In the genomic region with DNA sequence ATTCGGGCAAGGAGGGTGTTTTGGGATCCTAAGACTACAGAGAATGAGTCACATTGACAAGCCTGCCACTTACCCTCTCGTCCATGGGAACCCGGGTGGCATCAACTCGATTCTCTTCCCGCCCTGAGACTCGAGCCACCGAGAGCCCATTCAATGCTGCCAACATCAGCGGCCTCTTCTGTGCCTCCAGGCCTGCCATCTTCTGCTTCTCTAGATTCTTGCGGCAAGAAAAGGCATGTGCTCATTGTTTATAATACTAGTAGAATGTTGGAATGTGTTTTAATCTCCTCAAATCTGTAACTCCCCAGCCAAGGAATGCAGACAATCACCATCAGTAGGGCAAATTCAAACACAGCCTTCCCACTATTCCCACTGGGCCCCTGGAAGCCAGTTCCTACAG, we compare ENCODE assay signal across 15 cellular contexts.
DNase-seq lines count a peak whose midpoint lies in the region; ATAC-seq and TF ChIP-seq lines count a peak whose summit lies in the region.
"Had no signal": no experiment of that assay in that cellular context is flagged by ENCODE, and none has a peak within 500 bp of the region (broad histone marks: within the 10 kb centered on the region; RNA-seq: fewer than 3 reads in every experiment).

No MANE protein-coding gene starts in this region.

- intact Hi-C loops in mucosa of descending colon (cut with DNase I, micrococcal nuclease) = no loop called here

- no peaks in the 10 kb centered on the region for H4K20me1 ChIP-seq in H9 (ENCODE audit: control insufficient read depth, insufficient read depth, insufficient read length)

- H2BK12ac ChIP-seq in H9 (ENCODE audit: insufficient read length, low read depth, low read length) = no peak overlapping the region

- no peaks in the 10 kb centered on the region for H3K36me3 ChIP-seq in mucosa of descending colon (ENCODE audit: low read depth)

- no peak overlapping the region for H3K27ac ChIP-seq in H9 (ENCODE audit: insufficient read length, low read depth, low read length)
- H3K27ac ChIP-seq: gastrocnemius medialis had no signal

- H2BK5ac ChIP-seq in H9 (ENCODE audit: insufficient read length, low read length) = no peak overlapping the region

- H3K4me1 Mint-ChIP-seq in H9 = peaks cover 31 to 36% of the 10 kb centered on the region in 2 experiments
- no peaks in the 10 kb centered on the region for H3K4me1 Mint-ChIP-seq in stimulated activated naive B cell treated with anti-CD40 and anti-IgM and Interleukin-4, amounts not matched to agents 10 μg/mL and 1 μg/mL and 100 μg/mL, for 72 hours
- H3K4me1 Mint-ChIP-seq: activated B cell treated with CpG ODN at 0.5 μM for 24 hours; naive thymus-derived CD8-positive, alpha-beta T cell had no signal

- H3K56ac ChIP-seq in H9 (ENCODE audit: insufficient read length, low read depth, low read length) = no peak overlapping the region

- H3K27ac Mint-ChIP-seq in H9 = peak overlapping the region in 2 of 3 experiments; percentile 47 to 69; a peak in 3 of 7 replicates
- no peak overlapping the region for H3K27ac Mint-ChIP-seq in stimulated activated naive B cell treated with anti-CD40 and anti-IgM and Interleukin-4, amounts not matched to agents 10 μg/mL and 1 μg/mL and 100 μg/mL, for 72 hours
- H3K27ac Mint-ChIP-seq: activated B cell treated with CpG ODN at 0.5 μM for 24 hours; activated naive CD8-positive, alpha-beta T cell; dendritic cell treated with granulocyte-macrophage colony-stimulating factor and Interleukin-4, amounts not matched to agents 40 ng/mL and 50 ng/mL, for 4 days had no signal

- H3K18ac ChIP-seq in H9 (ENCODE audit: insufficient read length, low read depth, low read length) = no peak overlapping the region

- no peak overlapping the region for H3K4ac ChIP-seq in H9 (ENCODE audit: low read depth, low read length)

- H3K27me3 ChIP-seq in H9 (ENCODE audit: insufficient read depth, low read length) = no peaks in the 10 kb centered on the region
- H3K27me3 ChIP-seq: gastrocnemius medialis had no signal

- no peaks in the 10 kb centered on the region for H3K9me3 Mint-ChIP-seq in H9
- H3K9me3 Mint-ChIP-seq in stimulated activated naive B cell treated with anti-CD40 and anti-IgM and Interleukin-4, amounts not matched to agents 10 μg/mL and 1 μg/mL and 100 μg/mL, for 72 hours = no peaks in the 10 kb centered on the region
- H3K9me3 Mint-ChIP-seq: activated B cell treated with CpG ODN at 0.5 μM for 24 hours; dendritic cell treated with granulocyte-macrophage colony-stimulating factor and Interleukin-4, amounts not matched to agents 40 ng/mL and 50 ng/mL, for 4 days; naive thymus-derived CD8-positive, alpha-beta T cell had no signal

- H3K9me3 ChIP-seq in H9 (ENCODE audit: control insufficient read depth, low read depth, low read length) (no peaks in the 10 kb centered on the region), mucosa of descending colon (no peaks in the 10 kb centered on the region)
- H3K9me3 ChIP-seq: gastrocnemius medialis had no signal

- peaks cover 6 to 52% (median 28%) of the 10 kb centered on the region in 3 experiments; a peak in 5 of 7 replicates for H3K36me3 Mint-ChIP-seq in H9 (ENCODE audit: insufficient read depth in 1 of 3, low read depth in 3 of 3)
- no peaks in the 10 kb centered on the region for H3K36me3 Mint-ChIP-seq in stimulated activated naive B cell treated with anti-CD40 and anti-IgM and Interleukin-4, amounts not matched to agents 10 μg/mL and 1 μg/mL and 100 μg/mL, for 72 hours
- H3K36me3 Mint-ChIP-seq: activated naive CD8-positive, alpha-beta T cell; naive thymus-derived CD8-positive, alpha-beta T cell had no signal

- no peaks in the 10 kb centered on the region for H3K27me3 Mint-ChIP-seq in H9 (ENCODE audit: low read depth)
- peaks cover 0 to 5% of the 10 kb centered on the region in 2 donors for H3K27me3 Mint-ChIP-seq in stimulated activated naive B cell treated with anti-CD40 and anti-IgM and Interleukin-4, amounts not matched to agents 10 μg/mL and 1 μg/mL and 100 μg/mL, for 72 hours
- H3K27me3 Mint-ChIP-seq: activated B cell treated with CpG ODN at 0.5 μM for 24 hours; activated naive CD8-positive, alpha-beta T cell; dendritic cell treated with granulocyte-macrophage colony-stimulating factor and Interleukin-4, amounts not matched to agents 40 ng/mL and 50 ng/mL, for 4 days had no signal

- no peak overlapping the region for H3K23ac ChIP-seq in H9 (ENCODE audit: insufficient read length, low read depth, low read length)

- no peak overlapping the region for H4K91ac ChIP-seq in H9 (ENCODE audit: insufficient read length, low read depth, low read length)

- H2BK120ac ChIP-seq in H9 (ENCODE audit: low read depth, low read length, poor library complexity, severe bottlenecking) = no peak overlapping the region

- no peak overlapping the region for H4K5ac ChIP-seq in H9 (ENCODE audit: insufficient read length, low read depth, low read length)

- no CpG with 5 or more reads among the region's 9 CpGs for WGBS in H9 (ENCODE audit: extremely low coverage, insufficient read length, low lambda C conversion rate)

- no peak overlapping the region for H3K4me2 ChIP-seq in H9 (ENCODE audit: insufficient read depth, insufficient read length, low read length)

- in situ Hi-C loops in astrocyte of the spinal cord (cut with HindIII; ENCODE audit: low sequenced_read_pairs) = no loop called here

- H3K4me1 ChIP-seq in H9 (ENCODE audit: insufficient read depth, low read length) (peaks cover 8% of the 10 kb centered on the region; the same call in 1 of the 2 replicates), mucosa of descending colon (ENCODE audit: low read depth) (no peaks in the 10 kb centered on the region)

- H2BK20ac ChIP-seq in H9 (ENCODE audit: low read depth, low read length, poor library complexity, severe bottlenecking) = no peak overlapping the region

- DNase-seq in H9 = no peak
- DNase-seq in astrocyte of the spinal cord (ENCODE audit: low read depth, low spot score) = peak; percentile 47
- DNase-seq in iris pigment epithelial cell (ENCODE audit: low read depth) = peak; percentile 78
- DNase-seq in stimulated activated naive B cell treated with anti-CD40 and anti-IgM and Interleukin-4, amounts not matched to agents 10 μg/mL and 1 μg/mL and 100 μg/mL, for 72 hours = no peak
- DNase-seq in mucosa of descending colon = no peak
- DNase-seq: activated B cell treated with CpG ODN at 0.5 μM for 24 hours; activated CD8-positive, alpha-beta memory T cell treated with anti-CD3 and anti-CD28 coated beads, Interleukin-2, amount 50 U/mL, for 48 hours; Calu3; gastrocnemius medialis; naive thymus-derived CD8-positive, alpha-beta T cell; NCI-H2171 had no signal

- H2AFZ ChIP-seq in H9 (ENCODE audit: low read length) = no peak overlapping the region

- no peaks in the 10 kb centered on the region for H3K79me2 ChIP-seq in H9 (ENCODE audit: insufficient read depth, low read length)

- H2AK5ac ChIP-seq in H9 (ENCODE audit: insufficient read length, low read length) = no peak overlapping the region

- H3K23me2 ChIP-seq in H9 (ENCODE audit: insufficient read length, low read depth, low read length, poor library complexity, severe bottlenecking) = no peaks in the 10 kb centered on the region

- H3K14ac ChIP-seq in H9 (ENCODE audit: insufficient read depth, low read length) = no peak overlapping the region

- no peak for ATAC-seq in stimulated activated naive B cell treated with anti-CD40 and anti-IgM and Interleukin-4, amounts not matched to agents 10 μg/mL and 1 μg/mL and 100 μg/mL, for 72 hours (replicated peaks)
- ATAC-seq in HG02870 (IDR thresholded peaks at IDR 0.05; ENCODE audit: unreplicated experiment) (no peak), GM19395 (IDR thresholded peaks at IDR 0.05; ENCODE audit: unreplicated experiment) (no peak), mucosa of descending colon (no peak)
- ATAC-seq: gastrocnemius medialis; naive thymus-derived CD8-positive, alpha-beta T cell had no signal

- peaks cover 7% of the 10 kb centered on the region for H3K79me1 ChIP-seq in H9 (ENCODE audit: insufficient read depth, low read depth, low read length, poor library complexity, severe bottlenecking)

- no peak overlapping the region for H4K8ac ChIP-seq in H9 (replicated peaks; ENCODE audit: insufficient read length, low read depth, low read length)

- H2BK15ac ChIP-seq in H9 (ENCODE audit: low read depth, low read length) = no peak overlapping the region

- no peak overlapping the region for H3T11ph ChIP-seq in H9 (ENCODE audit: low read length)

- no peak overlapping the region for H3K4me3 Mint-ChIP-seq in H9
- H3K4me3 Mint-ChIP-seq in stimulated activated naive B cell treated with anti-CD40 and anti-IgM and Interleukin-4, amounts not matched to agents 10 μg/mL and 1 μg/mL and 100 μg/mL, for 72 hours = no peak overlapping the region
- H3K4me3 Mint-ChIP-seq: activated B cell treated with CpG ODN at 0.5 μM for 24 hours; activated naive CD8-positive, alpha-beta T cell; dendritic cell treated with granulocyte-macrophage colony-stimulating factor and Interleukin-4, amounts not matched to agents 40 ng/mL and 50 ng/mL, for 4 days; naive thymus-derived CD8-positive, alpha-beta T cell had no signal

- H3K9ac ChIP-seq in H9 (ENCODE audit: extremely low read depth, insufficient read length, low read length) = no peak overlapping the region

- no peak for TF ChIP-seq CTCF in H9 (conservative IDR thresholded peaks at IDR 0.05)
- no peak for TF ChIP-seq CTCF in astrocyte of the spinal cord (IDR thresholded peaks at IDR 0.05; ENCODE audit: low read depth, low read length)
- no peak for TF ChIP-seq CTCF in mucosa of descending colon (IDR thresholded peaks at IDR 0.05)

- H3K4me3 ChIP-seq in astrocyte of the spinal cord (ENCODE audit: low read depth, low read length) (no peak overlapping the region), mucosa of descending colon (no peak overlapping the region)
- H3K4me3 ChIP-seq: gastrocnemius medialis had no signal

Comparison
In these comparisons a context has a peak if more than half of its experiments do, and no peak if none do; other contexts are left out.
1. DNase-seq: peak in astrocyte of the spinal cord (single experiment) and iris pigment epithelial cell (single experiment); none in H9 (single experiment), stimulated activated naive B cell treated with anti-CD40 and anti-IgM and Interleukin-4, amounts not matched to agents 10 μg/mL and 1 μg/mL and 100 μg/mL, for 72 hours (single experiment) and mucosa of descending colon (0 of 3).